7 cellular contexts compared by ENCODE assay signal in genomic region chr10:75133701-75134100, GRCh38. TPM values are rescaled to one million over a fixed set of nuclear protein-coding genes. Genes with fewer than 3 reads are reported as not detected.
DNase-seq lines count a peak whose midpoint lies in the region; ATAC-seq, FAIRE-seq and TF ChIP-seq lines count a peak whose summit lies in the region.
"Not testable (repeated sequence)": the region's sequence is repeated elsewhere in the genome, so short reads cannot be mapped to it uniquely, and the experiment has no call there.

No MANE protein-coding gene starts in this region.

- CTCF ChIA-PET in Caco-2 (lab: Charles Lee); HEK293 (lab: Yijun Ruan, JAX); K562 (lab: Yijun Ruan, JAX; ENCODE audit: low intra/inter-chr PET ratio): not testable (repeated sequence)

- in situ Hi-C loops in K562 (cut with MboI) = not testable (repeated sequence)

- WGBS in K562 (ENCODE audit: insufficient coverage, low coverage, missing lambda C conversion rate) = 58% methylated on average over 3 of the region's 3 CpGs

- H3K4me1 ChIP-seq in Caco-2 (peaks cover 30% of the 10 kb centered on the region), K562 (replicated peaks in 1 of 2; ENCODE audit: control insufficient read depth in 2 of 2, insufficient read depth in 2 of 2, low read length in 2 of 2) (peaks cover 10 to 16% of the 10 kb centered on the region in 2 experiments; a peak in 4 of 5 replicates)
- not testable (repeated sequence) for H3K4me1 ChIP-seq in HEK293 (ENCODE audit: control insufficient read depth, insufficient read depth, low read length)

- not testable (repeated sequence) for H3K4me2 ChIP-seq in K562 (ENCODE audit: insufficient read depth, low read length)

- not testable (repeated sequence) for ATAC-seq in SK-N-SH treated with all-trans-retinoic acid at 6 μM for 48 hours; K562; naive B cell (ENCODE audit: low read depth in 2 of 2); stimulated activated effector memory CD8-positive, alpha-beta T cell treated with anti-CD3 and anti-CD28 coated beads, Interleukin-12 subunit alpha, Interleukin-12 subunit beta, amount 100 ng/mL, for 72 hours

- H3K36me3 Mint-ChIP-seq in Caco-2 (ENCODE audit: insufficient read depth, unreplicated experiment); activated naive CD4-positive, alpha-beta T cell treated with anti-CD3 and anti-CD28 coated beads, Interleukin-2, amount 50 U/mL, for 24 hours; naive B cell; stimulated activated effector memory CD8-positive, alpha-beta T cell treated with anti-CD3 and anti-CD28 coated beads, Interleukin-12 subunit alpha, Interleukin-12 subunit beta, amount 100 ng/mL, for 72 hours: not testable (repeated sequence)

- H3K9ac ChIP-seq in K562 (ENCODE audit: insufficient read depth in 1 of 2, low read depth in 2 of 2, low read length in 2 of 2) = not testable (repeated sequence)

- TF ChIP-seq EP300 in K562 (IDR thresholded peaks at IDR 0.05; ENCODE audit: low read length) = not testable (repeated sequence)

- intact Hi-C loops in Caco-2 (cut with micrococcal nuclease; ENCODE audit: unreplicated experiment); K562 (cut with micrococcal nuclease): not testable (repeated sequence)

- not testable (repeated sequence) for H3K9me1 ChIP-seq in K562 (ENCODE audit: control insufficient read depth, insufficient read depth, low read length)

- not testable (repeated sequence) for BruUV-seq in Caco-2 (replicated peaks; lab: Mats Ljungman, UMichigan); K562 (replicated peaks; lab: Mats Ljungman, UMichigan)

- not testable (repeated sequence) for FAIRE-seq in K562 (lab: Jason Lieb, UNC)

- POLR2A ChIA-PET in Caco-2 (lab: Charles Lee); HEK293 (lab: Yijun Ruan, JAX): not testable (repeated sequence)
- POLR2A ChIA-PET in K562 (lab: Yijun Ruan, JAX) = interaction anchor here (1.0 kb wide), 2 partner anchors 11 to 53 kb away, joined by 3 to 4 read pairs; no protein-coding TSS in a partner anchor

- not testable (repeated sequence) for H3K27ac ChIP-seq in HEK293 (ENCODE audit: extremely low read depth, low read depth, low read length); K562 (ENCODE audit: extremely low read depth, low read depth, low read length)

- TF ChIP-seq POLR2A in K562 (conservative IDR thresholded peaks at IDR 0.05) = not testable (repeated sequence)

- H3K4me3 Mint-ChIP-seq in Caco-2 (ENCODE audit: unreplicated experiment); activated naive CD4-positive, alpha-beta T cell treated with anti-CD3 and anti-CD28 coated beads, Interleukin-2, amount 50 U/mL, for 24 hours; naive B cell; stimulated activated effector memory CD8-positive, alpha-beta T cell treated with anti-CD3 and anti-CD28 coated beads, Interleukin-12 subunit alpha, Interleukin-12 subunit beta, amount 100 ng/mL, for 72 hours: not testable (repeated sequence)

- not testable (repeated sequence) for TF ChIP-seq RAD21 in K562 (CRISPR knock-in tag; conservative IDR thresholded peaks at IDR 0.05 in 1 of 2, IDR thresholded peaks at IDR 0.05 in 1 of 2)

- not testable (repeated sequence) for H3K79me2 ChIP-seq in K562 (ENCODE audit: control insufficient read depth, insufficient read depth, low read length)

- H3K4me3 ChIP-seq in Caco-2 (ENCODE audit: low read depth, low read length); HEK293 (ENCODE audit: low read depth, low read length); K562: not testable (repeated sequence)

- not testable (repeated sequence) for H4K20me1 ChIP-seq in K562 (replicated peaks; ENCODE audit: control insufficient read depth, insufficient read depth, low read length)

- H3K27ac Mint-ChIP-seq in Caco-2 (ENCODE audit: unreplicated experiment) (peak overlapping the region; percentile 20), naive B cell (peak overlapping the region in 4 of 6 donors; percentile 9 to 68 (median 58))
- H3K27ac Mint-ChIP-seq in activated naive CD4-positive, alpha-beta T cell treated with anti-CD3 and anti-CD28 coated beads, Interleukin-2, amount 50 U/mL, for 24 hours = peak overlapping the region; percentile 5
- peak overlapping the region; percentile 34 for H3K27ac Mint-ChIP-seq in stimulated activated effector memory CD8-positive, alpha-beta T cell treated with anti-CD3 and anti-CD28 coated beads, Interleukin-12 subunit alpha, Interleukin-12 subunit beta, amount 100 ng/mL, for 72 hours

- H3K4me1 Mint-ChIP-seq in Caco-2 (ENCODE audit: low read depth, unreplicated experiment) (peaks cover 28% of the 10 kb centered on the region), naive B cell (peaks cover 52 to 65% (median 63%) of the 10 kb centered on the region in 3 donors)
- H3K4me1 Mint-ChIP-seq in activated naive CD4-positive, alpha-beta T cell treated with anti-CD3 and anti-CD28 coated beads, Interleukin-2, amount 50 U/mL, for 24 hours = peaks cover 59% of the 10 kb centered on the region
- peaks cover 38% of the 10 kb centered on the region for H3K4me1 Mint-ChIP-seq in stimulated activated effector memory CD8-positive, alpha-beta T cell treated with anti-CD3 and anti-CD28 coated beads, Interleukin-12 subunit alpha, Interleukin-12 subunit beta, amount 100 ng/mL, for 72 hours

- not testable (repeated sequence) for DNase-seq in Caco-2; K562 (ENCODE audit: extremely low read depth in 1 of 4, low spot score in 3 of 4); naive B cell; stimulated activated effector memory CD8-positive, alpha-beta T cell treated with anti-CD3 and anti-CD28 coated beads, Interleukin-12 subunit alpha, Interleukin-12 subunit beta, amount 100 ng/mL, for 72 hours (ENCODE audit: low spot score in 2 of 2)

- not testable (repeated sequence) for H3K27me3 Mint-ChIP-seq in Caco-2 (ENCODE audit: insufficient read depth, unreplicated experiment); activated naive CD4-positive, alpha-beta T cell treated with anti-CD3 and anti-CD28 coated beads, Interleukin-2, amount 50 U/mL, for 24 hours; naive B cell

- H2AFZ ChIP-seq in K562 (ENCODE audit: low read depth, low read length) = not testable (repeated sequence)

- H3K9me3 Mint-ChIP-seq in Caco-2 (ENCODE audit: unreplicated experiment); activated naive CD4-positive, alpha-beta T cell treated with anti-CD3 and anti-CD28 coated beads, Interleukin-2, amount 50 U/mL, for 24 hours; naive B cell; stimulated activated effector memory CD8-positive, alpha-beta T cell treated with anti-CD3 and anti-CD28 coated beads, Interleukin-12 subunit alpha, Interleukin-12 subunit beta, amount 100 ng/mL, for 72 hours: not testable (repeated sequence)

- H3K36me3 ChIP-seq in Caco-2 (ENCODE audit: control insufficient read depth, insufficient read depth, low read length); HEK293 (ENCODE audit: control insufficient read depth in 2 of 2, insufficient read depth in 1 of 2, low read length in 2 of 2); K562 (ENCODE audit: control insufficient read depth, insufficient read depth, low read length): not testable (repeated sequence)

- not testable (repeated sequence) for TF ChIP-seq CTCF in Caco-2 (IDR thresholded peaks at IDR 0.05; ENCODE audit: insufficient read depth in 1 of 2, low read depth in 1 of 2, low read length in 1 of 2, severe bottlenecking in 1 of 2, unreplicated experiment in 1 of 2); HEK293 (tag by site-specific recombination; IDR thresholded peaks at IDR 0.05); K562 (IDR thresholded peaks at IDR 0.05 in 2 of 3, conservative IDR thresholded peaks at IDR 0.05 in 1 of 3; ENCODE audit: insufficient read depth in 2 of 3, low read depth in 1 of 3, low read length in 3 of 3)

- H3K27me3 ChIP-seq in Caco-2 (replicated peaks; ENCODE audit: control insufficient read depth, insufficient read depth, low read length); K562 (ENCODE audit: control insufficient read depth in 2 of 2, insufficient read depth in 2 of 2, low read length in 2 of 2): not testable (repeated sequence)

- H3K9me3 ChIP-seq in Caco-2; HEK293 (ENCODE audit: control insufficient read depth, insufficient read depth, low read depth, low read length); K562 (replicated peaks; ENCODE audit: control insufficient read depth, insufficient read depth, low read depth, low read length): not testable (repeated sequence)

TF ChIP-seq in K562, 482 proteins besides CTCF, POLR2A, EP300 and RAD21 (continues in another document):
- peak; percentile 37 for TF ChIP-seq RBM25 (IDR thresholded peaks at IDR 0.05; ENCODE audit: low read depth, low read length, severe bottlenecking)

RNA-seq across cellular contexts. Expression of gene SAMD8, which starts 22.2 kb away (rescaled TPM):
- total RNA-seq in Caco-2 (2022) = 25.2 and 26.9 TPM in 2 replicates
- 32.4 and 44.3 TPM in 2 replicates for total RNA-seq in K562 (2011; cell fraction: chromatin; rRNA removed; ENCODE audit: low replicate concordance)
- total RNA-seq in K562 (2011; cell fraction: nucleolus; rRNA removed) = 9.3 and 10.0 TPM in 2 replicates
- total RNA-seq in K562 (2011; cell fraction: nucleoplasm; rRNA removed) = 15.6 and 26.2 TPM in 2 replicates
- 4.6 and 6.2 TPM in 2 replicates for total RNA-seq in K562 (2014; rRNA removed)
- total RNA-seq in K562 (2014; rRNA removed; fragmentation: Illumina TruSeq; extraction: Trizol) = 8.8 and 10.5 TPM in 2 replicates
- 7.9 and 8.2 TPM in 2 replicates for total RNA-seq in K562 (2015; rRNA removed; fragmentation: Illumina TruSeq; extraction: Trizol)
- total RNA-seq in K562 (2021) = 7.2 and 7.6 TPM in 2 replicates
- polyA plus RNA-seq in K562 (2011; rRNA removed) = 16.1 and 16.7 TPM in 2 replicates
- 7.1 and 15.1 TPM in 2 replicates for polyA plus RNA-seq in K562 (2011; cell fraction: cytosol; rRNA removed)
- polyA plus RNA-seq in K562 (2011; cell fraction: nucleus; rRNA removed) = 5.7 and 7.9 TPM in 2 replicates
- polyA plus RNA-seq in K562 (2012) = 3.2 and 5.0 TPM in 2 replicates
- 5.4 and 6.2 TPM in 2 replicates for polyA plus RNA-seq in K562 (2014; fragmentation: Illumina TruSeq; extraction: Trizol)
- 1 to 10 TPM; 2.7 to 2.8 TPM for polyA plus RNA-seq in K562 (2014; fragmentation: Nextera tagmentation; extraction: Ambion mirVana)
- polyA plus RNA-seq in K562 (2014; rRNA removed) = 5.5 and 5.7 TPM in 2 replicates
- polyA minus RNA-seq in K562 (2011; rRNA and poly(A)+ RNA removed) = 28.0 and 29.4 TPM in 2 replicates
- 6.9 and 9.4 TPM in 2 replicates for polyA minus RNA-seq in K562 (2011; cell fraction: cytosol; rRNA and poly(A)+ RNA removed)
- 3.5 and 9.0 TPM in 2 replicates for polyA minus RNA-seq in K562 (2011; cell fraction: nucleus; rRNA and poly(A)+ RNA removed)
- 10 to 100 TPM; 11.9 to 20.1 (median 15.6) TPM for polyA plus RNA-seq in naive B cell (ENCODE audit: low read depth in 6 of 6)

Comparison
In these comparisons a context has a peak if more than half of its experiments do, and no peak if none do; other contexts are left out.
1. H3K27ac Mint-ChIP-seq: peak in every context shown above with its lines; median percentile 58 in naive B cell; 34 in stimulated activated effector memory CD8-positive, alpha-beta T cell treated with anti-CD3 and anti-CD28 coated beads, Interleukin-12 subunit alpha, Interleukin-12 subunit beta, amount 100 ng/mL, for 72 hours; 20 in Caco-2; 5 in activated naive CD4-positive, alpha-beta T cell treated with anti-CD3 and anti-CD28 coated beads, Interleukin-2, amount 50 U/mL, for 24 hours.